11 cellular contexts compared by ENCODE assay signal in the genomic region with DNA sequence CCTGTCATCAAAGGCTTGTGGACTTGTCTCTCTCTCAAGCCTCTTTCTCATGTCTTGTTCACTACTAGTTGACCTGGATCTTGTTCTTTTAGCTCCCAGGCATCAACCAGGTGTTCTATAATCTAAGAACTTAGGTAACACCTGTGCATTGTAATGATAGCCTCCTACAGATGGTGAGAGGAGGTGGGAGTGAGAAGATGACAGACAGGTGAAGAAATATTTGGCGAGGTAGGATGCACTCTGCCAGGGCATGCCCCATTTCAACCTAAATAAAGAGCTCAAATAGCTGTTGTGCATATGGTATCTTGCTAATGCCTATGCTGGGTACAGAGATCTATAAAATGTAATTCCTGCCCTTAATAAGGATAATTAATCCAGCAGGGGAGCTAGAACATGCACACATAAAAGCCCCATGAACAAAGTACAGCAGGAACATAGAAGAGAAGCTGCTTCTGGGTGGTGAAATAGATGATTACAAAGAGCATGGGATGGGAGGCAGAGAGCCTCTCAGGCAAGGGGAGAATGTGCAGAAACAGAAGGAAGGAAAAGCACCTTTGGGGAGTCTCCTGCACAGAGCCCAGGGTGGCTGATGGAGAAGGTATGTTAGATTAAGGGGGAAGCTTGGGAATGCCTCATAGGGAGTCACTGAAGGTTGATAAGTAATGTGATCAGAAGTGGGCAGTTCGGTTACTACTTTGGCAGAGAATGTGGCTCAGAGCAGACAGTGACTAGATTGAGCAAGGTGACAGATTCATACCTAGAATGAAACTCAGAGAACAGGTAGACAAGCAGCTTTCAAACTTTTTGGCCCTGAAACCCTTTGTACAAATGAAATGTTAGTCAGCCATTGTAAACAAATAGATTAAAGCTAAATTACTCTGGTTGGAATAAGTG. TPM values are rescaled to one million over a fixed set of nuclear protein-coding genes. Genes with fewer than 3 reads are reported as not detected.
A peak's percentile ranks its signal among the peaks of the same experiment; 100 is the strongest.
DNase-seq lines count a peak whose midpoint lies in the region; ATAC-seq lines count a peak whose summit lies in the region.
"Had no signal": no experiment of that assay in that cellular context is flagged by ENCODE, and none has a peak within 500 bp of the region (broad histone marks: within the 10 kb centered on the region; RNA-seq: fewer than 3 reads in every experiment).

No MANE protein-coding gene starts in this region.

- H3K27ac ChIP-seq in CD4-positive, alpha-beta memory T cell (ENCODE audit: low read depth, low read length) = no peak overlapping the region
- H3K27ac ChIP-seq: parathyroid adenoma, WERI-Rb-1 had no signal

- H3K27me3 Mint-ChIP-seq in CD4-positive, alpha-beta memory T cell = no peaks in the 10 kb centered on the region

- POLR2A ChIA-PET in CD4-positive, alpha-beta memory T cell (lab: Charles Lee; ENCODE audit: partially characterized antibody) = interaction anchor here (0.8 to 1.1 kb wide), 3 partner anchors 27 to 75 kb away, joined by 3 to 5 read pairs (median 4); a partner anchor contains a TSS

- H3K4me3 ChIP-seq in CD4-positive, alpha-beta memory T cell (ENCODE audit: low read length in 2 of 2) = no peak overlapping the region

- H3K27me3 ChIP-seq in CD4-positive, alpha-beta memory T cell (ENCODE audit: insufficient read depth, low read length) = no peaks in the 10 kb centered on the region

- no peaks in the 10 kb centered on the region for H3K36me3 ChIP-seq in CD4-positive, alpha-beta memory T cell (ENCODE audit: insufficient read depth, low read length)
- H3K36me3 ChIP-seq: WERI-Rb-1 had no signal

- no peaks in the 10 kb centered on the region for H3K9me3 Mint-ChIP-seq in CD4-positive, alpha-beta memory T cell

- no peak overlapping the region for H3K4me3 Mint-ChIP-seq in CD4-positive, alpha-beta memory T cell

- CTCF ChIA-PET in CD4-positive, alpha-beta memory T cell (lab: Charles Lee; ENCODE audit: partially characterized antibody) = interaction anchor here (0.9 to 3.1 kb wide), 7 partner anchors 13 to 310 kb away, joined by 3 to 16 read pairs (median 4); no protein-coding TSS in a partner anchor

- no peak for DNase-seq in CD4-positive, alpha-beta memory T cell
- DNase-seq in NCI-H345 (lab: John Stamatoyannopoulos, UW) (peak; percentile 4), kidney tubule cell (ENCODE audit: low spot score) (peak; percentile 35), LoVo (ENCODE audit: low spot score) (no peak), RKO (ENCODE audit: low spot score) (no peak)
- DNase-seq in effector CD8-positive, alpha-beta T cell (lab: John Stamatoyannopoulos, UW) = no peak
- DNase-seq: amygdala, islet precursor cell, WERI-Rb-1 had no signal

- no peaks in the 10 kb centered on the region for H3K9me3 ChIP-seq in CD4-positive, alpha-beta memory T cell (ENCODE audit: control insufficient read depth in 1 of 2, low read length in 2 of 2)

- H3K4me1 ChIP-seq in CD4-positive, alpha-beta memory T cell (ENCODE audit: insufficient read depth, low read length) = peaks cover 12% of the 10 kb centered on the region
- H3K4me1 ChIP-seq: parathyroid adenoma had no signal

- H3K27ac Mint-ChIP-seq in CD4-positive, alpha-beta memory T cell = peak overlapping the region in 5 of 7 donors; percentile 5 to 78 (median 38)

- peak; percentile 54 for ATAC-seq in GM18858 (IDR thresholded peaks at IDR 0.05; ENCODE audit: unreplicated experiment)

- intact Hi-C loops in CD4-positive, alpha-beta memory T cell (cut with micrococcal nuclease) = no loop called here

- peaks cover 10 to 20% (median 13%) of the 10 kb centered on the region in 4 donors for H3K4me1 Mint-ChIP-seq in CD4-positive, alpha-beta memory T cell

- no peaks in the 10 kb centered on the region for H3K36me3 Mint-ChIP-seq in CD4-positive, alpha-beta memory T cell

RNA-seq across cellular contexts. Expression of a gene that starts 28.1 kb away (rescaled TPM):
- 10 to 100 TPM; 52.6 to 57.7 TPM for total RNA-seq in CD4-positive, alpha-beta memory T cell
- 100 to 1,000 TPM; 102 to 148 TPM for polyA plus RNA-seq in CD4-positive, alpha-beta memory T cell

RNA-seq across cellular contexts. Expression of a gene that starts 52.6 kb away (rescaled TPM):
- total RNA-seq in CD4-positive, alpha-beta memory T cell = 10 to 100 TPM; 19.4 to 20.9 TPM
- polyA plus RNA-seq in CD4-positive, alpha-beta memory T cell = 1 to 10 TPM; 6.7 to 7.6 TPM

Comparison
In these comparisons a context has a peak if more than half of its experiments do, and no peak if none do; other contexts are left out.
1. DNase-seq: peak in NCI-H345 (single experiment) and kidney tubule cell (single experiment); none in CD4-positive, alpha-beta memory T cell (0 of 5), LoVo (single experiment), effector CD8-positive, alpha-beta T cell (single experiment) and RKO (single experiment).